ENCODE assay signal across 15 cellular contexts in the genomic region with DNA sequence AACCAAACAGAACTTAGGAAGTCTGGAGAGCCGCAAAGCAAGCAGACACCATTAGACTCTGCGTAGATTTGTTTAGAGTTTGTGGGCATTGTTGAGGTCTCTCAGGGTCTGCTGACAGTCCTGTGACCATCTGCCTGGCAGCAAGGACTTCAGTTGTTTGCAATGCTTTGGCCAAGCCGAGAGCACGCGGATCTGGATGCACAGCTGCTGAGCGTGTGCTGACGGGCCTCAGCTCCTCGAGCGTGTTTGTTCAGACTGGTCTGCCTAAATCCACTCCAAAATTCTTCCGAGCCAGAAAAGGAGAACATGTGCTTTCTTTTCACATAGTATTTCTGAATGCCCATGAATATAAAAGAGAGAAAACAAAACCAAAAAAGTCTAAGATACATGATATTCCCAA.
DNase-seq lines count a peak whose midpoint lies in the region; ATAC-seq and TF ChIP-seq lines count a peak whose summit lies in the region.
"Had no signal": no experiment of that assay in that cellular context is flagged by ENCODE, and none has a peak within 500 bp of the region (broad histone marks: within the 10 kb centered on the region; RNA-seq: fewer than 3 reads in every experiment).

No MANE protein-coding gene starts in this region.

- H3K4me1 ChIP-seq in foreskin keratinocyte = no peaks in the 10 kb centered on the region
- H3K4me1 ChIP-seq: body of pancreas had no signal

- H3K27ac ChIP-seq in foreskin keratinocyte = no peak overlapping the region
- H3K27ac ChIP-seq: body of pancreas, epithelial cell of prostate, SK-N-MC had no signal

- no peak overlapping the region for H3K4me3 ChIP-seq in HFF-Myc (replicated peaks; ENCODE audit: low read depth, low read length)
- H3K4me3 ChIP-seq: body of pancreas, lung, SK-N-MC had no signal

- intact Hi-C loops in sciatic nerve (cut with DNase I) = no loop called here

- peak; percentile 2 for DNase-seq in HFF-Myc (ENCODE audit: extremely low read depth, low read depth)
- peak; percentile 76 for DNase-seq in NCI-H2196 (lab: John Stamatoyannopoulos, UW; ENCODE audit: unreplicated experiment)
- DNase-seq in foreskin keratinocyte = peak; percentile 3 to 5
- DNase-seq in sciatic nerve (ENCODE audit: low spot score) = no peak
- DNase-seq in H4 (ENCODE audit: low spot score) = no peak
- no peak for DNase-seq in Kasumi-1 (lab: John Stamatoyannopoulos, UW)
- DNase-seq: activated CD4-positive, alpha-beta T cell treated with anti-CD3 and anti-CD28 coated beads, Interleukin-2, amount 10 ng/mL, durations not matched to agents 7 days and 5 days; body of pancreas; HCEC 1CT; NCI-H2107 had no signal

- no peaks in the 10 kb centered on the region for H3K27me3 ChIP-seq in foreskin keratinocyte
- H3K27me3 ChIP-seq: body of pancreas had no signal

- no peak for ATAC-seq in foreskin keratinocyte
- peak; percentile 74 for ATAC-seq in sciatic nerve
- ATAC-seq in SK-N-SH treated with all-trans-retinoic acid at 6 μM for 48 hours = no peak
- ATAC-seq: body of pancreas; natural killer cell treated with Interleukin-12 subunit alpha and Interleukin-12 subunit beta and Interleukin-15 and Interleukin-18, amount 100 ng/mL, for 72 hours had no signal

- TF ChIP-seq CTCF in HFF-Myc (IDR thresholded peaks at IDR 0.05; ENCODE audit: low read depth, low read length, missing control alignments) = no peak
- no peak for TF ChIP-seq CTCF in foreskin keratinocyte (conservative IDR thresholded peaks at IDR 0.05)

TF ChIP-seq in SK-N-SH treated with all-trans-retinoic acid at 6 μM for 48 hours, 23 proteins besides CTCF, POLR2A, EP300 and RAD21:
- no peak for TF ChIP-seq ESRRG (CRISPR knock-in tag; IDR thresholded peaks at IDR 0.05)
- TF ChIP-seq, protein P1, sequence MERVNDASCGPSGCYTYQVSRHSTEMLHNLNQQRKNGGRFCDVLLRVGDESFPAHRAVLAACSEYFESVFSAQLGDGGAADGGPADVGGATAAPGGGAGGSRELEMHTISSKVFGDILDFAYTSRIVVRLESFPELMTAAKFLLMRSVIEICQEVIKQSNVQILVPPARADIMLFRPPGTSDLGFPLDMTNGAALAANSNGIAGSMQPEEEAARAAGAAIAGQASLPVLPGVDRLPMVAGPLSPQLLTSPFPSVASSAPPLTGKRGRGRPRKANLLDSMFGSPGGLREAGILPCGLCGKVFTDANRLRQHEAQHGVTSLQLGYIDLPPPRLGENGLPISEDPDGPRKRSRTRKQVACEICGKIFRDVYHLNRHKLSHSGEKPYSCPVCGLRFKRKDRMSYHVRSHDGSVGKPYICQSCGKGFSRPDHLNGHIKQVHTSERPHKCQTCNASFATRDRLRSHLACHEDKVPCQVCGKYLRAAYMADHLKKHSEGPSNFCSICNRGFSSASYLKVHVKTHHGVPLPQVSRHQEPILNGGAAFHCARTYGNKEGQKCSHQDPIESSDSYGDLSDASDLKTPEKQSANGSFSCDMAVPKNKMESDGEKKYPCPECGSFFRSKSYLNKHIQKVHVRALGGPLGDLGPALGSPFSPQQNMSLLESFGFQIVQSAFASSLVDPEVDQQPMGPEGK (CRISPR knock-in tag; IDR thresholded peaks at IDR 0.05; ENCODE audit: borderline replicate concordance) = no peak
- no peak for TF ChIP-seq BACH2 (CRISPR knock-in tag; IDR thresholded peaks at IDR 0.05; ENCODE audit: borderline replicate concordance)
- no peak for TF ChIP-seq ZNF565 (CRISPR knock-in tag; conservative IDR thresholded peaks at IDR 0.05; ENCODE audit: low read depth)
- no peak for TF ChIP-seq RARB (CRISPR knock-in tag; IDR thresholded peaks at IDR 0.05)
- TF ChIP-seq, protein P2, sequence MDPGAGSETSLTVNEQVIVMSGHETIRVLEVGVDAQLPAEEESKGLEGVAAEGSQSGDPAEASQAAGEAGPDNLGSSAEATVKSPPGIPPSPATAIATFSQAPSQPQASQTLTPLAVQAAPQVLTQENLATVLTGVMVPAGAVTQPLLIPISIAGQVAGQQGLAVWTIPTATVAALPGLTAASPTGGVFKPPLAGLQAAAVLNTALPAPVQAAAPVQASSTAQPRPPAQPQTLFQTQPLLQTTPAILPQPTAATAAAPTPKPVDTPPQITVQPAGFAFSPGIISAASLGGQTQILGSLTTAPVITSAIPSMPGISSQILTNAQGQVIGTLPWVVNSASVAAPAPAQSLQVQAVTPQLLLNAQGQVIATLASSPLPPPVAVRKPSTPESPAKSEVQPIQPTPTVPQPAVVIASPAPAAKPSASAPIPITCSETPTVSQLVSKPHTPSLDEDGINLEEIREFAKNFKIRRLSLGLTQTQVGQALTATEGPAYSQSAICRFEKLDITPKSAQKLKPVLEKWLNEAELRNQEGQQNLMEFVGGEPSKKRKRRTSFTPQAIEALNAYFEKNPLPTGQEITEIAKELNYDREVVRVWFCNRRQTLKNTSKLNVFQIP (CRISPR knock-in tag; IDR thresholded peaks at IDR 0.05; ENCODE audit: borderline replicate concordance, low read depth) = no peak
- no peak for TF ChIP-seq TCF4 (CRISPR knock-in tag; IDR thresholded peaks at IDR 0.05; ENCODE audit: borderline replicate concordance)
- TF ChIP-seq, protein P3, sequence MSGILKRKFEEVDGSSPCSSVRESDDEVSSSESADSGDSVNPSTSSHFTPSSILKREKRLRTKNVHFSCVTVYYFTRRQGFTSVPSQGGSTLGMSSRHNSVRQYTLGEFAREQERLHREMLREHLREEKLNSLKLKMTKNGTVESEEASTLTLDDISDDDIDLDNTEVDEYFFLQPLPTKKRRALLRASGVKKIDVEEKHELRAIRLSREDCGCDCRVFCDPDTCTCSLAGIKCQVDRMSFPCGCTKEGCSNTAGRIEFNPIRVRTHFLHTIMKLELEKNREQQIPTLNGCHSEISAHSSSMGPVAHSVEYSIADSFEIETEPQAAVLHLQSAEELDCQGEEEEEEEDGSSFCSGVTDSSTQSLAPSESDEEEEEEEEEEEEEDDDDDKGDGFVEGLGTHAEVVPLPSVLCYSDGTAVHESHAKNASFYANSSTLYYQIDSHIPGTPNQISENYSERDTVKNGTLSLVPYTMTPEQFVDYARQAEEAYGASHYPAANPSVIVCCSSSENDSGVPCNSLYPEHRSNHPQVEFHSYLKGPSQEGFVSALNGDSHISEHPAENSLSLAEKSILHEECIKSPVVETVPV (CRISPR knock-in tag; IDR thresholded peaks at IDR 0.05) = no peak
- no peak for TF ChIP-seq GLIS3 (CRISPR knock-in tag; IDR thresholded peaks at IDR 0.05)
- no peak for TF ChIP-seq ARNTL (CRISPR knock-in tag; IDR thresholded peaks at IDR 0.05; ENCODE audit: borderline replicate concordance, low read depth)
- TF ChIP-seq ZFP3 (CRISPR knock-in tag; IDR thresholded peaks at IDR 0.05) = no peak
- TF ChIP-seq, protein P4, sequence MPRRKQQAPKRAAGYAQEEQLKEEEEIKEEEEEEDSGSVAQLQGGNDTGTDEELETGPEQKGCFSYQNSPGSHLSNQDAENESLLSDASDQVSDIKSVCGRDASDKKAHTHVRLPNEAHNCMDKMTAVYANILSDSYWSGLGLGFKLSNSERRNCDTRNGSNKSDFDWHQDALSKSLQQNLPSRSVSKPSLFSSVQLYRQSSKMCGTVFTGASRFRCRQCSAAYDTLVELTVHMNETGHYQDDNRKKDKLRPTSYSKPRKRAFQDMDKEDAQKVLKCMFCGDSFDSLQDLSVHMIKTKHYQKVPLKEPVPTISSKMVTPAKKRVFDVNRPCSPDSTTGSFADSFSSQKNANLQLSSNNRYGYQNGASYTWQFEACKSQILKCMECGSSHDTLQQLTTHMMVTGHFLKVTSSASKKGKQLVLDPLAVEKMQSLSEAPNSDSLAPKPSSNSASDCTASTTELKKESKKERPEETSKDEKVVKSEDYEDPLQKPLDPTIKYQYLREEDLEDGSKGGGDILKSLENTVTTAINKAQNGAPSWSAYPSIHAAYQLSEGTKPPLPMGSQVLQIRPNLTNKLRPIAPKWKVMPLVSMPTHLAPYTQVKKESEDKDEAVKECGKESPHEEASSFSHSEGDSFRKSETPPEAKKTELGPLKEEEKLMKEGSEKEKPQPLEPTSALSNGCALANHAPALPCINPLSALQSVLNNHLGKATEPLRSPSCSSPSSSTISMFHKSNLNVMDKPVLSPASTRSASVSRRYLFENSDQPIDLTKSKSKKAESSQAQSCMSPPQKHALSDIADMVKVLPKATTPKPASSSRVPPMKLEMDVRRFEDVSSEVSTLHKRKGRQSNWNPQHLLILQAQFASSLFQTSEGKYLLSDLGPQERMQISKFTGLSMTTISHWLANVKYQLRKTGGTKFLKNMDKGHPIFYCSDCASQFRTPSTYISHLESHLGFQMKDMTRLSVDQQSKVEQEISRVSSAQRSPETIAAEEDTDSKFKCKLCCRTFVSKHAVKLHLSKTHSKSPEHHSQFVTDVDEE (CRISPR knock-in tag; IDR thresholded peaks at IDR 0.05) = no peak
- TF ChIP-seq, protein P5, sequence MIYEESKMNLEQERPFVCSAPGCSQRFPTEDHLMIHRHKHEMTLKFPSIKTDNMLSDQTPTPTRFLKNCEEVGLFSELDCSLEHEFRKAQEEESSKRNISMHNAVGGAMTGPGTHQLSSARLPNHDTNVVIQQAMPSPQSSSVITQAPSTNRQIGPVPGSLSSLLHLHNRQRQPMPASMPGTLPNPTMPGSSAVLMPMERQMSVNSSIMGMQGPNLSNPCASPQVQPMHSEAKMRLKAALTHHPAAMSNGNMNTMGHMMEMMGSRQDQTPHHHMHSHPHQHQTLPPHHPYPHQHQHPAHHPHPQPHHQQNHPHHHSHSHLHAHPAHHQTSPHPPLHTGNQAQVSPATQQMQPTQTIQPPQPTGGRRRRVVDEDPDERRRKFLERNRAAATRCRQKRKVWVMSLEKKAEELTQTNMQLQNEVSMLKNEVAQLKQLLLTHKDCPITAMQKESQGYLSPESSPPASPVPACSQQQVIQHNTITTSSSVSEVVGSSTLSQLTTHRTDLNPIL (CRISPR knock-in tag; IDR thresholded peaks at IDR 0.05; ENCODE audit: low read depth) = no peak
- TF ChIP-seq ZFP30 (CRISPR knock-in tag; IDR thresholded peaks at IDR 0.05) = no peak
- no peak for TF ChIP-seq TOX (CRISPR knock-in tag; IDR thresholded peaks at IDR 0.05; ENCODE audit: borderline replicate concordance)

Comparison
In these comparisons a context has a peak if more than half of its experiments do, and no peak if none do; other contexts are left out.
1. DNase-seq: peak in HFF-Myc (single experiment), NCI-H2196 (single experiment) and foreskin keratinocyte (2 of 2); none in sciatic nerve (single experiment), H4 (single experiment) and Kasumi-1 (0 of 2).